14 cellular contexts compared by ENCODE assay signal in genomic region chr10:49360271-49361177, GRCh38. TPM values are rescaled to one million over a fixed set of nuclear protein-coding genes. Genes with fewer than 3 reads are reported as not detected.
DNase-seq lines count a peak whose midpoint lies in the region; TF ChIP-seq lines count a peak whose summit lies in the region.
"Had no signal": no experiment of that assay in that cellular context is flagged by ENCODE, and none has a peak within 500 bp of the region (broad histone marks: within the 10 kb centered on the region; RNA-seq: fewer than 3 reads in every experiment).

No MANE protein-coding gene starts in this region.

- H3K9me3 ChIP-seq in BLaER1, result no peaks in the 10 kb centered on the region
- no peaks in the 10 kb centered on the region for H3K9me3 ChIP-seq in ectodermal cell (ENCODE audit: control insufficient read depth, low read length)
- H3K9me3 ChIP-seq: ascending aorta had no signal

- no peaks in the 10 kb centered on the region for H3K79me1 ChIP-seq in mesendoderm (ENCODE audit: low read length)

- H3K36me3 ChIP-seq in BLaER1 (no peaks in the 10 kb centered on the region), ectodermal cell (ENCODE audit: control insufficient read depth, insufficient read depth, low read length) (no peaks in the 10 kb centered on the region), mesendoderm (ENCODE audit: control insufficient read depth, insufficient read depth, low read length) (no peaks in the 10 kb centered on the region)
- H3K36me3 ChIP-seq: ascending aorta had no signal

- H4K5ac ChIP-seq in mesendoderm (ENCODE audit: low read length), result no peak overlapping the region

- H3K36me3 Mint-ChIP-seq in endothelial cell (ENCODE audit: low read depth, unreplicated experiment), result no peaks in the 10 kb centered on the region
- H3K36me3 Mint-ChIP-seq: natural killer cell treated with Interleukin-12 subunit alpha and Interleukin-12 subunit beta and Interleukin-15 and Interleukin-18, amount 100 ng/mL, for 72 hours had no signal

- H3K4me1 ChIP-seq in BLaER1, result peaks cover 30% of the 10 kb centered on the region
- H3K4me1 ChIP-seq in ectodermal cell (ENCODE audit: control insufficient read depth, insufficient read depth, low read length), result no peaks in the 10 kb centered on the region
- peaks cover 8% of the 10 kb centered on the region for H3K4me1 ChIP-seq in mesendoderm (ENCODE audit: control insufficient read depth, low read depth, low read length)
- H3K4me1 ChIP-seq: ascending aorta had no signal

- H3K27ac ChIP-seq in BLaER1 (peak overlapping the region; percentile 38; the same call in 1 of the 2 replicates), HL-60 (replicated peaks) (peak overlapping the region; percentile 57), ectodermal cell (ENCODE audit: insufficient read depth, low read depth, low read length, poor library complexity, severe bottlenecking) (peak overlapping the region; percentile 13), mesendoderm (ENCODE audit: low read depth, low read length) (no peak overlapping the region)
- H3K27ac ChIP-seq: ascending aorta, epithelial cell of prostate had no signal

- H2AK5ac ChIP-seq in mesendoderm (ENCODE audit: low read length), result no peak overlapping the region

- peak overlapping the region; percentile 59 for H3K56ac ChIP-seq in mesendoderm (ENCODE audit: low read length)

- peak overlapping the region; percentile 1 for H3K18ac ChIP-seq in mesendoderm (ENCODE audit: low read length)

- H3K4me1 Mint-ChIP-seq in endothelial cell (ENCODE audit: unreplicated experiment), result peaks cover 5% of the 10 kb centered on the region
- H3K4me1 Mint-ChIP-seq: stimulated activated naive CD8-positive, alpha-beta T cell treated with anti-CD3 and anti-CD28 coated beads, Interleukin-15, amount 100 ng/mL, for 72 hours had no signal

- TF ChIP-seq CTCF in HL-60 (IDR thresholded peaks at IDR 0.05; ENCODE audit: insufficient read depth, low read length), result no peak
- TF ChIP-seq CTCF in endothelial cell (IDR thresholded peaks at IDR 0.05; ENCODE audit: unreplicated experiment), result no peak

- no peak overlapping the region for H2BK15ac ChIP-seq in mesendoderm (replicated peaks; ENCODE audit: low read depth)

- H3K4me3 Mint-ChIP-seq in endothelial cell (ENCODE audit: unreplicated experiment), result no peak overlapping the region
- H3K4me3 Mint-ChIP-seq: HFFc6; natural killer cell treated with Interleukin-12 subunit alpha and Interleukin-12 subunit beta and Interleukin-15 and Interleukin-18, amount 100 ng/mL, for 72 hours; stimulated activated naive CD8-positive, alpha-beta T cell treated with anti-CD3 and anti-CD28 coated beads, Interleukin-15, amount 100 ng/mL, for 72 hours had no signal

- H3K23ac ChIP-seq in mesendoderm (ENCODE audit: low read length), result peak overlapping the region; percentile 80

- no peak overlapping the region for H3K4me3 ChIP-seq in BLaER1
- H3K4me3 ChIP-seq in HL-60 (replicated peaks; ENCODE audit: insufficient read depth, low read length), result no peak overlapping the region
- H3K4me3 ChIP-seq in ectodermal cell (ENCODE audit: insufficient read depth, low read depth, low read length), result no peak overlapping the region
- H3K4me3 ChIP-seq in mesendoderm (ENCODE audit: low read length), result no peak overlapping the region
- H3K4me3 ChIP-seq: ascending aorta had no signal

- H3K27ac Mint-ChIP-seq in endothelial cell (ENCODE audit: unreplicated experiment), result no peak overlapping the region
- H3K27ac Mint-ChIP-seq: HFFc6; natural killer cell treated with Interleukin-12 subunit alpha and Interleukin-12 subunit beta and Interleukin-15 and Interleukin-18, amount 100 ng/mL, for 72 hours; stimulated activated naive CD8-positive, alpha-beta T cell treated with anti-CD3 and anti-CD28 coated beads, Interleukin-15, amount 100 ng/mL, for 72 hours had no signal

- no peak overlapping the region for H2BK120ac ChIP-seq in mesendoderm (ENCODE audit: low read depth, low read length)

- H3K4me2 ChIP-seq in BLaER1 (peak overlapping the region; percentile 60), mesendoderm (ENCODE audit: low read length) (no peak overlapping the region)

- no peaks in the 10 kb centered on the region for H3K27me3 ChIP-seq in BLaER1
- H3K27me3 ChIP-seq in HL-60 (ENCODE audit: insufficient read depth, poor library complexity, severe bottlenecking), result no peaks in the 10 kb centered on the region
- no peaks in the 10 kb centered on the region for H3K27me3 ChIP-seq in ectodermal cell (ENCODE audit: control insufficient read depth, insufficient read depth, low read length, poor library complexity, severe bottlenecking)
- no peaks in the 10 kb centered on the region for H3K27me3 ChIP-seq in mesendoderm (ENCODE audit: insufficient read depth, low read length, poor library complexity)
- H3K27me3 ChIP-seq: ascending aorta had no signal

- no peak overlapping the region for H4K8ac ChIP-seq in mesendoderm (ENCODE audit: low read depth, low read length)

- DNase-seq in HL-60 (ENCODE audit: low read depth in 1 of 2, low spot score in 1 of 2) (peak; percentile 48 to 72), mesendoderm (peak; percentile 86), NCI-H2196 treated with DMSO at 0.1 percent for 48 hours (lab: John Stamatoyannopoulos, UW; ENCODE audit: unreplicated experiment) (no peak), NCI-H526 treated with DMSO at 0.1 percent for 48 hours (lab: John Stamatoyannopoulos, UW) (no peak), hippocampal formation (lab: John Stamatoyannopoulos, UW) (no peak), endothelial cell (ENCODE audit: low spot score) (no peak)
- DNase-seq: activated T-cell treated with anti-CD3 and anti-CD28 coated beads, Interleukin-2, amount 50 U/mL, for 1 hour; HFFc6; stimulated activated naive CD8-positive, alpha-beta T cell treated with anti-CD3 and anti-CD28 coated beads, Interleukin-15, amount 100 ng/mL, for 72 hours had no signal

- H4K20me1 ChIP-seq in BLaER1, result no peaks in the 10 kb centered on the region

- H3K9me3 Mint-ChIP-seq in endothelial cell (ENCODE audit: unreplicated experiment), result no peaks in the 10 kb centered on the region
- H3K9me3 Mint-ChIP-seq: HFFc6; natural killer cell treated with Interleukin-12 subunit alpha and Interleukin-12 subunit beta and Interleukin-15 and Interleukin-18, amount 100 ng/mL, for 72 hours; stimulated activated naive CD8-positive, alpha-beta T cell treated with anti-CD3 and anti-CD28 coated beads, Interleukin-15, amount 100 ng/mL, for 72 hours had no signal

- peak overlapping the region; percentile 80 for H2BK5ac ChIP-seq in mesendoderm (ENCODE audit: low read length)

- H3K27me3 Mint-ChIP-seq in endothelial cell (ENCODE audit: unreplicated experiment), result peaks cover 4% of the 10 kb centered on the region

- peak overlapping the region; percentile 3; the same call in 1 of the 2 replicates for H3K9ac ChIP-seq in BLaER1
- no peak overlapping the region for H3K9ac ChIP-seq in mesendoderm (ENCODE audit: low read length)

- no peaks in the 10 kb centered on the region for H3K79me2 ChIP-seq in mesendoderm (ENCODE audit: control insufficient read depth, insufficient read depth, low read length)

- H3K4ac ChIP-seq in mesendoderm (ENCODE audit: low read depth, low read length), result no peak overlapping the region

- 81 to 83% methylated on average over 15 of the region's 15 CpGs for WGBS in ectodermal cell, 2 experiments
- WGBS in mesendoderm (ENCODE audit: extremely low coverage, insufficient coverage, low lambda C conversion rate), result no CpG with 5 or more reads among the region's 15 CpGs

RNA-seq across cellular contexts. Expression of gene DRGX, which starts 35.4 kb away (rescaled TPM):
- polyA plus RNA-seq in ectodermal cell (2013, experiment 1 of 4), result not detected
- polyA plus RNA-seq in ectodermal cell (2013, experiment 2 of 4), result not detected
- polyA plus RNA-seq in ectodermal cell (2013, experiment 3 of 4), result not detected
- 0.12 TPM for polyA plus RNA-seq in ectodermal cell (2013, experiment 4 of 4)
- polyA plus RNA-seq in mesendoderm (2013, experiment 1 of 2), result not detected
- not detected for polyA plus RNA-seq in mesendoderm (2013, experiment 2 of 2)
- total RNA-seq in endothelial cell (ENCODE audit: unreplicated experiment), result not detected
- total RNA-seq: ascending aorta; natural killer cell treated with Interleukin-12 subunit alpha and Interleukin-12 subunit beta and Interleukin-15 and Interleukin-18, amount 100 ng/mL, for 72 hours had no signal

Comparison
In these comparisons a context has a peak if more than half of its experiments do, and no peak if none do; other contexts are left out.
1. DNase-seq: peak in HL-60 (2 of 2) and mesendoderm (single experiment); none in NCI-H2196 treated with DMSO at 0.1 percent for 48 hours (single experiment), NCI-H526 treated with DMSO at 0.1 percent for 48 hours (single experiment), hippocampal formation (0 of 2) and endothelial cell (single experiment).